ENCODE assay signal across 19 cellular contexts in genomic region chr11:93536346-93536871, GRCh38. TPM values are rescaled to one million over a fixed set of nuclear protein-coding genes. Genes with fewer than 3 reads are reported as not detected.
DNase-seq lines count a peak whose midpoint lies in the region; ATAC-seq, FAIRE-seq and TF ChIP-seq lines count a peak whose summit lies in the region.
"Had no signal": no experiment of that assay in that cellular context is flagged by ENCODE, and none has a peak within 500 bp of the region (broad histone marks: within the 10 kb centered on the region; RNA-seq: fewer than 3 reads in every experiment).

No MANE protein-coding gene starts in this region.

- H3K4me2 ChIP-seq in H1 (ENCODE audit: insufficient read depth in 1 of 2, low read depth in 2 of 2, low read length in 2 of 2) (no peak overlapping the region), mesendoderm (ENCODE audit: low read length) (no peak overlapping the region)

- H3K14ac ChIP-seq in H1 (ENCODE audit: insufficient read length), result no peak overlapping the region

- no peak overlapping the region for H2BK12ac ChIP-seq in H1 (ENCODE audit: low read depth, low read length)

- DNase-seq in NCI-H526 treated with DMSO at 0.1 percent for 48 hours (lab: John Stamatoyannopoulos, UW) (peak; percentile 72), H1 (ENCODE audit: low read depth in 1 of 2, low spot score in 2 of 2) (no peak), mesendoderm (peak; percentile 46), frontal cortex (ENCODE audit: low spot score in 2 of 2) (no peak), T-helper 1 cell (no peak)
- DNase-seq: activated B cell treated with CpG ODN at 0.5 μM for 24 hours; activated effector memory CD4-positive, alpha-beta T cell treated with Interleukin-2 at 50 U/mL for 16 hours; effector memory CD8-positive, alpha-beta T cell; kidney glomerular epithelial cell; NCI-H1105 treated with DMSO at 0.1 percent for 48 hours; NCI-H774; RPMI8226; sigmoid colon; stimulated activated CD4-positive, alpha-beta T cell treated with anti-CD3 and anti-CD28 coated beads, Interleukin-4, amount 100 ng/mL, for 1 hour had no signal

- WGBS in H1 (ENCODE audit: extremely low coverage in 1 of 2, insufficient coverage in 1 of 2, insufficient read length in 1 of 2, insufficient replicate concordance in 2 of 2, low coverage in 1 of 2, low lambda C conversion rate in 2 of 2, missing lambda C conversion rate in 1 of 2), 2 experiments, result 68% methylated on average over 2 of the region's 2 CpGs; no CpG with 5 or more reads in 1 of the 2 experiments
- no CpG with 5 or more reads among the region's 2 CpGs for WGBS in mesendoderm (ENCODE audit: extremely low coverage, insufficient coverage, low lambda C conversion rate)

- H3K79me2 ChIP-seq in H1 (ENCODE audit: control insufficient read depth in 1 of 2, insufficient read depth in 2 of 2, low read length in 2 of 2), result peaks cover 0 to 93% of the 10 kb centered on the region in 2 experiments; a peak in 2 of 4 replicates
- H3K79me2 ChIP-seq in mesendoderm (ENCODE audit: control insufficient read depth, insufficient read depth, low read length), result peaks cover 40% of the 10 kb centered on the region

- no peak overlapping the region for H4K5ac ChIP-seq in H1 (ENCODE audit: insufficient read length, low read depth, low read length)
- H4K5ac ChIP-seq in mesendoderm (ENCODE audit: low read length), result no peak overlapping the region

- no peak overlapping the region for H3K23ac ChIP-seq in H1 (ENCODE audit: insufficient read length)
- no peak overlapping the region for H3K23ac ChIP-seq in mesendoderm (ENCODE audit: low read length)

- ATAC-seq in GM19395 (IDR thresholded peaks at IDR 0.05; ENCODE audit: unreplicated experiment), result peak; percentile 1
- no peak for ATAC-seq in activated CD4-positive, CD25-positive, alpha-beta regulatory T cell treated with anti-CD3 and anti-CD28 coated beads, Interleukin-2, amount 50 U/mL, for 24 hours
- no peak for ATAC-seq in GM21390 (IDR thresholded peaks at IDR 0.05; ENCODE audit: unreplicated experiment)
- ATAC-seq: effector memory CD8-positive, alpha-beta T cell had no signal

- no peak overlapping the region for H2AFZ ChIP-seq in H1 (ENCODE audit: low read length)

- no peaks in the 10 kb centered on the region for H3K36me3 ChIP-seq in H1 (ENCODE audit: control insufficient read depth in 2 of 4, insufficient read depth in 4 of 4, low read length in 3 of 4)
- no peaks in the 10 kb centered on the region for H3K36me3 ChIP-seq in mesendoderm (ENCODE audit: control insufficient read depth, insufficient read depth, low read length)
- H3K36me3 ChIP-seq: adrenal gland, sigmoid colon had no signal

- no peak for FAIRE-seq in H1 (lab: Jason Lieb, UNC)
- FAIRE-seq in frontal cortex (lab: Jason Lieb, UNC), result no peak

- H2BK5ac ChIP-seq in H1 (ENCODE audit: low read depth, low read length) (no peak overlapping the region), mesendoderm (ENCODE audit: low read length) (no peak overlapping the region)

- peaks cover 1 to 4% of the 10 kb centered on the region in 2 experiments for H4K20me1 ChIP-seq in H1 (replicated peaks in 1 of 2; ENCODE audit: control insufficient read depth in 1 of 2, insufficient read depth in 2 of 2, low read length in 2 of 2)

- H2BK15ac ChIP-seq in H1 (ENCODE audit: low read length) (no peak overlapping the region), mesendoderm (replicated peaks; ENCODE audit: low read depth) (no peak overlapping the region)

- H2BK20ac ChIP-seq in H1 (ENCODE audit: low read length), result no peak overlapping the region

- CTCF ChIA-PET in H1 (lab: Charles Lee; ENCODE audit: partially characterized antibody), result interaction anchor here (0.6 to 1.6 kb wide), 5 partner anchors 9 to 302 kb away, joined by 3 to 4 read pairs (median 3); no protein-coding TSS in a partner anchor

- TF ChIP-seq POLR2A in H1 (IDR thresholded peaks at IDR 0.05; ENCODE audit: control extremely low read depth in 1 of 2, low read depth in 2 of 2, low read length in 2 of 2), result no peak

- H3K4me1 ChIP-seq in H1 (replicated peaks in 1 of 4; ENCODE audit: control insufficient read depth in 3 of 4, insufficient read depth in 4 of 4, low read length in 3 of 4), result peaks cover 5 to 8% (median 5%) of the 10 kb centered on the region in 4 experiments; a peak in 6 of 7 replicates
- H3K4me1 ChIP-seq in mesendoderm (ENCODE audit: control insufficient read depth, low read depth, low read length), result peaks cover 7% of the 10 kb centered on the region

- H2BK120ac ChIP-seq in H1 (replicated peaks; ENCODE audit: low read depth, low read length) (no peak overlapping the region), mesendoderm (ENCODE audit: low read depth, low read length) (no peak overlapping the region)

- H3K79me1 ChIP-seq in H1 (ENCODE audit: low read depth, low read length) (peaks cover 11% of the 10 kb centered on the region), mesendoderm (ENCODE audit: low read length) (peaks cover 32% of the 10 kb centered on the region)

- H2AK5ac ChIP-seq in H1 (ENCODE audit: low read depth, low read length) (no peak overlapping the region), mesendoderm (ENCODE audit: low read length) (no peak overlapping the region)

- H3K9me3 ChIP-seq in H1 (ENCODE audit: insufficient read depth in 2 of 2, low read depth in 1 of 2, low read length in 1 of 2), result no peaks in the 10 kb centered on the region
- H3K9me3 ChIP-seq: adrenal gland, sigmoid colon had no signal

- no peak overlapping the region for H3K56ac ChIP-seq in H1 (replicated peaks; ENCODE audit: insufficient read length, low read depth, low read length)
- no peak overlapping the region for H3K56ac ChIP-seq in mesendoderm (ENCODE audit: low read length)

- no peak overlapping the region for H3K4ac ChIP-seq in H1 (replicated peaks; ENCODE audit: insufficient read length, low read depth, low read length)
- H3K4ac ChIP-seq in mesendoderm (ENCODE audit: low read depth, low read length), result no peak overlapping the region

- H3K9ac ChIP-seq in H1 (replicated peaks in 1 of 4; ENCODE audit: extremely low read depth in 1 of 4, low read depth in 3 of 4, low read length in 3 of 4) (no peak overlapping the region), mesendoderm (ENCODE audit: low read length) (no peak overlapping the region)

- no peak overlapping the region for H3K27ac ChIP-seq in H1 (ENCODE audit: low read depth, low read length)
- H3K27ac ChIP-seq in mesendoderm (ENCODE audit: low read depth, low read length), result no peak overlapping the region

- no peak for TF ChIP-seq RAD21 in H1 (IDR thresholded peaks at IDR 0.05 in 1 of 2, conservative IDR thresholded peaks at IDR 0.05 in 1 of 2; ENCODE audit: low read depth in 2 of 2, low read length in 2 of 2)

- POLR2A ChIA-PET in H1 (lab: Charles Lee; ENCODE audit: partially characterized antibody), result interaction anchor here (0.9 to 1.3 kb wide), 3 partner anchors 10 to 465 kb away, joined by 3 read pairs; no protein-coding TSS in a partner anchor

- no peaks in the 10 kb centered on the region for H3K27me3 ChIP-seq in H1 (replicated peaks in 1 of 4; ENCODE audit: control insufficient read depth in 3 of 4, extremely low read depth in 1 of 4, insufficient read depth in 3 of 4, low read length in 3 of 4)
- H3K27me3 ChIP-seq in mesendoderm (ENCODE audit: insufficient read depth, low read length, poor library complexity), result no peaks in the 10 kb centered on the region
- H3K27me3 ChIP-seq: adrenal gland, sigmoid colon had no signal

- no peak overlapping the region for H4K91ac ChIP-seq in H1 (replicated peaks; ENCODE audit: insufficient read length, low read length)

- H3K18ac ChIP-seq in H1 (ENCODE audit: extremely low read depth, low read length), result no peak overlapping the region
- H3K18ac ChIP-seq in mesendoderm (ENCODE audit: low read length), result no peak overlapping the region

- H4K8ac ChIP-seq in H1 (ENCODE audit: extremely low read depth, insufficient read depth, low read length) (no peak overlapping the region), mesendoderm (ENCODE audit: low read depth, low read length) (no peak overlapping the region)

- no peaks in the 10 kb centered on the region for H3K23me2 ChIP-seq in H1 (ENCODE audit: low read depth, low read length)

- no peak for TF ChIP-seq CTCF in H1 (IDR thresholded peaks at IDR 0.05; ENCODE audit: control extremely low read depth in 1 of 3, insufficient read depth in 1 of 3, low read depth in 1 of 3, low read length in 3 of 3)

- H3K4me3 ChIP-seq in H1 (ENCODE audit: extremely low read depth in 1 of 4, insufficient read depth in 2 of 4, low read depth in 3 of 4, low read length in 4 of 4), result no peak overlapping the region
- H3K4me3 ChIP-seq in mesendoderm (ENCODE audit: low read length), result no peak overlapping the region
- H3K4me3 ChIP-seq: sigmoid colon had no signal

- TF ChIP-seq EP300 in H1 (IDR thresholded peaks at IDR 0.05; ENCODE audit: borderline replicate concordance in 1 of 2, low read depth in 2 of 2, low read length in 2 of 2), result no peak

TF ChIP-seq in H1, 55 proteins besides CTCF, POLR2A, EP300 and RAD21:
- TF ChIP-seq SP1 (IDR thresholded peaks at IDR 0.05; ENCODE audit: low read depth, low read length), result no peak
- peak; percentile 47; the same call in 1 of the 2 replicates for TF ChIP-seq CEBPB (IDR thresholded peaks at IDR 0.05; ENCODE audit: low read depth, low read length)
- TF ChIP-seq RBBP5 (IDR thresholded peaks at IDR 0.05; ENCODE audit: borderline replicate concordance, low read depth, low read length), result no peak
- no peak for TF ChIP-seq FOSL1 (IDR thresholded peaks at IDR 0.05; ENCODE audit: insufficient read depth, low read depth, low read length)

RNA-seq across cellular contexts. Expression of gene SMCO4, which starts 6.8 kb away (rescaled TPM):
- total RNA-seq in H1 (2021; fragmentation: NEBNext Ultra II Directional; extraction: Animal tissue kit (Norgen Biotek cat#: 25700)), result 53.9 and 57.0 TPM in 2 replicates
- 33.2 and 36.6 TPM in 2 replicates for polyA plus RNA-seq in H1 (2011; rRNA removed)
- polyA plus RNA-seq in H1 (2011; cell fraction: cytosol; rRNA removed), result 42.7 TPM
- 27.2 TPM for polyA plus RNA-seq in H1 (2011; cell fraction: nucleus; rRNA removed)
- polyA plus RNA-seq in H1 (2012, experiment 1 of 2), result 59.3 to 89.7 TPM (median 68.0 TPM) in 4 replicates
- 20.9 TPM for polyA plus RNA-seq in H1 (2012, experiment 2 of 2)
- polyA plus RNA-seq in H1 (2013, experiment 1 of 2), result 33.7 TPM
- 33.9 TPM for polyA plus RNA-seq in H1 (2013, experiment 2 of 2)
- polyA minus RNA-seq in H1 (2011; rRNA and poly(A)+ RNA removed), result 7.9 and 12.2 TPM in 2 replicates
- 17.5 TPM for polyA minus RNA-seq in H1 (2011; cell fraction: cytosol; rRNA and poly(A)+ RNA removed)
- 9.4 TPM for polyA minus RNA-seq in H1 (2011; cell fraction: nucleus; rRNA and poly(A)+ RNA removed)
- polyA plus RNA-seq in mesendoderm (2013, experiment 1 of 2), result 40.2 TPM
- 41.8 TPM for polyA plus RNA-seq in mesendoderm (2013, experiment 2 of 2)
- 2.9 TPM for total RNA-seq in frontal cortex
- total RNA-seq: G401 had no signal

Comparison
In these comparisons a context has a peak if more than half of its experiments do, and no peak if none do; other contexts are left out.
1. DNase-seq: peak in NCI-H526 treated with DMSO at 0.1 percent for 48 hours (single experiment) and mesendoderm (single experiment); none in H1 (0 of 2), frontal cortex (0 of 2) and T-helper 1 cell (0 of 5).
2. RNA of gene SMCO4, which starts 6.8 kb away (total RNA-seq): 53.9 to 57.0 TPM in H1; 2.9 TPM in frontal cortex (single experiment); every median in the first group is over 10 times any median in the second.